8 cellular contexts compared by ENCODE assay signal in the genomic region with DNA sequence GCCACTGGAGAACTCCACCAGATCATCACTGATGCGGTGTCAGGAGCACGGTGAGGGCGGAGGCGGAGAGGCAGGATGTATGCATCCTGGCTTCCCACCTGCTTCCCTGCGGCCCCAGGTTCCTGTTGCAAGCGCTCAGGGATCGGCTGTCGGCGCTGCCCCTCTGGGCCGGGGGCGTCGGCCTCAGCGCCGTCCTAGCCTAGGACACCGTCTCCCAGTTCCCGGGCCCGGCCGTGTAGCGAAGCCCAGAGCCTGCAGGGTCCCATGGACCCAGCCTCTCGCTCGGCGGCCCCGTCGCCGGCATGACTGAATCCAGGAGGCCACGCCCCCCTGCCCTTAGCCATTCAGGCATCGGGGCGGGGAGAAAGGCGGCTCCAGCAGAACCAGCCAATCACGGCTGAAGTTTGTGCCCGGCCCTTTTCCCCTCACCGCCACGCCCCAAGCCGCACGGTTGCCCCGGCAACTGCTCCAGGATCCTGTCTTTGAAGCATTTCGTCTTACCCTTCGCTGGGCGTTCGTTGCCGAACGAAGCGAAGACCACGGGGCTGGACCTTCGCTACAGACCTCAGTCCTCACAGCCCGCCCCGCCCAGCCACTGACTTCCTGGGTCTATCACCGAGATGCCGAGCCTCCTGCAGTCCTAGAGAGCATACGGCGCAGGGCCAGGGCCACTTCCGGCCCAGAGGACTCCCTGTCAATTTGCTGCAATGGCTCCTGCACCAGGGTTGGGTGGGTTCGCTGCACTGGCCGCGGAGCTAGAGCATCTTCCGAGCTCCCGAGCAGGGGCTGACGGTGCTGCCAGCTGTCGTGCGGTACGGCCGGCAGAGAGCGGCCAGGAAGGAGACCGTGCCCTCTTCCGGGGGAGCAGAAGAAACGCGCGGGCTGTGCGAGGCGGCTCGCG. TPM values are rescaled to one million over a fixed set of nuclear protein-coding genes. Genes with fewer than 3 reads are reported as not detected.
DNase-seq lines count a peak whose midpoint lies in the region; ATAC-seq and TF ChIP-seq lines count a peak whose summit lies in the region.

No MANE protein-coding gene starts in this region.

- peaks cover 34% of the 10 kb centered on the region for H3K4me1 Mint-ChIP-seq in activated naive CD4-positive, alpha-beta T cell treated with anti-CD3 and anti-CD28 coated beads for 36 hours (ENCODE audit: low read depth)

- ATAC-seq in omental fat pad (ENCODE audit: low FRiP score): peak; percentile 97

- DNase-seq in HFF-Myc (ENCODE audit: extremely low read depth, low read depth) (peak; percentile 78), MV-4-11 (lab: John Stamatoyannopoulos, UW) (peak; percentile 97), SJSA1 (ENCODE audit: low read depth in 1 of 2, low spot score in 2 of 2) (peak; percentile 96 to 97), germinal center (ENCODE audit: low spot score) (peak; percentile 91), omental fat pad (ENCODE audit: low spot score) (peak; percentile 98), testis (peak; percentile 99)
- DNase-seq in activated naive CD4-positive, alpha-beta T cell treated with anti-CD3 and anti-CD28 coated beads for 36 hours: peak; percentile 98

- H3K27ac Mint-ChIP-seq in activated naive CD4-positive, alpha-beta T cell treated with anti-CD3 and anti-CD28 coated beads for 36 hours: peak overlapping the region; percentile 89

- H3K27ac ChIP-seq in SJSA1 (peak overlapping the region; percentile 22), testis (peak overlapping the region; percentile 32 to 68)

- WGBS in testis, 2 donors: 0 to 4% methylated on average over 5 to 72 of the region's 72 CpGs

- no peaks in the 10 kb centered on the region for H3K9me3 ChIP-seq in SJSA1 (replicated peaks)
- no peaks in the 10 kb centered on the region for H3K9me3 ChIP-seq in testis

- H3K27me3 ChIP-seq in SJSA1 (replicated peaks) (no peaks in the 10 kb centered on the region), testis (no peaks in the 10 kb centered on the region)

- H3K36me3 Mint-ChIP-seq in activated naive CD4-positive, alpha-beta T cell treated with anti-CD3 and anti-CD28 coated beads for 36 hours (ENCODE audit: low read depth): peaks cover 5% of the 10 kb centered on the region

- CTCF ChIA-PET in activated naive CD4-positive, alpha-beta T cell treated with anti-CD3 and anti-CD28 coated beads for 36 hours (lab: Charles Lee): interaction anchor here (1.2 to 6.6 kb wide), 4 partner anchors 10 to 93 kb away, joined by 4 to 81 read pairs (median 10); a partner anchor contains a TSS

- H3K27me3 Mint-ChIP-seq in activated naive CD4-positive, alpha-beta T cell treated with anti-CD3 and anti-CD28 coated beads for 36 hours (ENCODE audit: low read depth): no peaks in the 10 kb centered on the region

- peak overlapping the region; percentile 96 for H3K4me3 Mint-ChIP-seq in activated naive CD4-positive, alpha-beta T cell treated with anti-CD3 and anti-CD28 coated beads for 36 hours

- H3K4me1 ChIP-seq in SJSA1 (replicated peaks): peaks cover 18% of the 10 kb centered on the region
- H3K4me1 ChIP-seq in testis: peaks cover 14% of the 10 kb centered on the region

- H3K4me3 ChIP-seq in GM08714 (ENCODE audit: low read length) (peak overlapping the region; percentile 71; the same call in 1 of the 2 replicates), HFF-Myc (replicated peaks; ENCODE audit: low read depth, low read length) (peak overlapping the region; percentile 59), SJSA1 (peak overlapping the region; percentile 55), testis (peak overlapping the region; percentile 71 to 73)

- no peak for TF ChIP-seq CTCF in HFF-Myc (IDR thresholded peaks at IDR 0.05; ENCODE audit: low read depth, low read length, missing control alignments)
- no peak for TF ChIP-seq CTCF in omental fat pad (IDR thresholded peaks at IDR 0.05)
- no peak for TF ChIP-seq CTCF in testis (IDR thresholded peaks at IDR 0.05)

- no peaks in the 10 kb centered on the region for H3K9me3 Mint-ChIP-seq in activated naive CD4-positive, alpha-beta T cell treated with anti-CD3 and anti-CD28 coated beads for 36 hours

- H3K36me3 ChIP-seq in SJSA1 (peaks cover 33% of the 10 kb centered on the region), testis (ENCODE audit: low read depth, missing control alignments) (no peaks in the 10 kb centered on the region)

- intact Hi-C loops in activated naive CD4-positive, alpha-beta T cell treated with anti-CD3 and anti-CD28 coated beads for 36 hours (cut with micrococcal nuclease): loop anchor here (1.0 kb wide), 4 partner anchors 10 to 120 kb away; no protein-coding TSS in a partner anchor
- intact Hi-C loops in testis (cut with DNase I; ENCODE audit: low total_unique reads): no loop called here

- TF ChIP-seq POLR2A in testis (IDR thresholded peaks at IDR 0.05): no peak

RNA-seq across cellular contexts. Expression of a gene that starts 10.6 kb away (rescaled TPM):
- 2.6 and 3.8 TPM in 2 replicates for total RNA-seq in SJSA1 (2014; rRNA removed; shearing (Covaris generic))
- total RNA-seq in activated naive CD4-positive, alpha-beta T cell treated with anti-CD3 and anti-CD28 coated beads for 36 hours: 1 to 10 TPM; 6.1 to 6.5 TPM
- total RNA-seq in omental fat pad: 1 to 10 TPM; 1.8 to 4.1 (median 3.6) TPM
- total RNA-seq in testis: 10 to 100 TPM; 43.1 to 57.3 TPM
- 46.8 TPM for polyA plus RNA-seq in testis (ENCODE audit: insufficient read depth, low read depth, low replicate concordance)

RNA-seq across cellular contexts. Expression of a gene that starts 11.8 kb away (rescaled TPM):
- total RNA-seq in SJSA1 (2014; rRNA removed; shearing (Covaris generic)): 13.8 and 15.3 TPM in 2 replicates
- total RNA-seq in activated naive CD4-positive, alpha-beta T cell treated with anti-CD3 and anti-CD28 coated beads for 36 hours: under 1 TPM in 1 of 2 experiments, not detected in 1; 0.25 TPM
- 10 to 100 TPM in 2 of 4 donors, 1 to 10 TPM in 2; 7.1 to 16.1 (median 9.7) TPM for total RNA-seq in omental fat pad
- 10 to 100 TPM in 1 of 2 donors, 1 to 10 TPM in 1; 9.8 to 19.4 TPM for total RNA-seq in testis
- 5.5 TPM for polyA plus RNA-seq in testis (ENCODE audit: insufficient read depth, low read depth, low replicate concordance)

RNA-seq across cellular contexts. Expression of a gene that starts 25.1 kb away (rescaled TPM):
- total RNA-seq in SJSA1 (2014; rRNA removed; shearing (Covaris generic)): not detected in 2 replicates
- total RNA-seq in activated naive CD4-positive, alpha-beta T cell treated with anti-CD3 and anti-CD28 coated beads for 36 hours: under 1 TPM in 1 of 2 experiments, not detected in 1; 0.26 TPM
- total RNA-seq in omental fat pad (under 1 TPM in 1 of 4 donors, not detected in 3; 0.28 TPM), testis (under 1 TPM; 0.79 to 0.93 TPM)
- polyA plus RNA-seq in testis (ENCODE audit: insufficient read depth, low read depth, low replicate concordance): 0.91 TPM

RNA-seq across cellular contexts. Expression of a gene that starts 58.8 kb away (rescaled TPM):
- 99.8 and 160 TPM in 2 replicates for total RNA-seq in SJSA1 (2014; rRNA removed; shearing (Covaris generic))
- total RNA-seq in activated naive CD4-positive, alpha-beta T cell treated with anti-CD3 and anti-CD28 coated beads for 36 hours: 100 to 1,000 TPM; 964 to 991 TPM
- total RNA-seq in omental fat pad (10 to 100 TPM; 16.5 to 73.0 (median 25.6) TPM), testis (10 to 100 TPM; 27.1 to 33.0 TPM)
- polyA plus RNA-seq in testis (ENCODE audit: insufficient read depth, low read depth, low replicate concordance): 62.2 TPM

Comparison
In these comparisons a context has a peak if more than half of its experiments do, and no peak if none do; other contexts are left out.
1. Peak in every context shown above with its lines: DNase-seq, ATAC-seq, H3K4me3 ChIP-seq and H3K27ac ChIP-seq.
2. RNA of a gene that starts 11.8 kb away (total RNA-seq): 9.8 to 19.4 TPM in testis, 13.8 to 15.3 TPM in SJSA1 and 7.1 to 16.1 TPM in omental fat pad; 0.25 TPM in activated naive CD4-positive, alpha-beta T cell treated with anti-CD3 and anti-CD28 coated beads for 36 hours; every median in the first group is over 4 times any median in the second.